In genomic region chr3:141876891-141877561, GRCh38 we compare ENCODE assay signal across 8 cellular contexts. TPM values are rescaled to one million over a fixed set of nuclear protein-coding genes. Genes with fewer than 3 reads are reported as not detected.
DNase-seq lines count a peak whose midpoint lies in the region; ATAC-seq and TF ChIP-seq lines count a peak whose summit lies in the region.

No MANE protein-coding gene starts in this region.

- no peaks in the 10 kb centered on the region for H3K27me3 Mint-ChIP-seq in stimulated activated naive CD8-positive, alpha-beta T cell treated with anti-CD3 and anti-CD28 coated beads, Interleukin-15, amount 100 ng/mL, for 72 hours

- H3K4me3 ChIP-seq in A673 (ENCODE audit: low read depth, low read length, poor library complexity, severe bottlenecking) (peak overlapping the region; percentile 99), fibroblast of the aortic adventitia (ENCODE audit: low read depth, low read length) (peak overlapping the region; percentile 78), neural cell (ENCODE audit: low read length) (peak overlapping the region; percentile 91)

- H3F3A ChIP-seq in neural cell (ENCODE audit: insufficient read depth, low read length, poor library complexity, severe bottlenecking): no peaks in the 10 kb centered on the region

- peak overlapping the region; percentile 97 for H3K27ac ChIP-seq in A673 (ENCODE audit: low read depth, low read length, poor library complexity, severe bottlenecking)
- peak overlapping the region; percentile 86 for H3K27ac ChIP-seq in neural cell (ENCODE audit: low read length)

- peaks cover 43% of the 10 kb centered on the region for H3K4me1 Mint-ChIP-seq in stimulated activated naive CD8-positive, alpha-beta T cell treated with anti-CD3 and anti-CD28 coated beads, Interleukin-15, amount 100 ng/mL, for 72 hours

- H3K27ac Mint-ChIP-seq in stimulated activated naive CD8-positive, alpha-beta T cell treated with anti-CD3 and anti-CD28 coated beads, Interleukin-15, amount 100 ng/mL, for 72 hours: peak overlapping the region; percentile 96 to 97

- no peak for TF ChIP-seq RAD21 in neural cell (conservative IDR thresholded peaks at IDR 0.05)

- intact Hi-C loops in A673 (cut with micrococcal nuclease; ENCODE audit: unreplicated experiment): loop anchor here (2.0 to 10.0 kb wide), 3 partner anchors 138 to 642 kb away; partner anchors contain the start of genes PXYLP1 and RNF7

- H3K4me1 ChIP-seq in A673 (ENCODE audit: insufficient read depth, low read length, poor library complexity, severe bottlenecking): peaks cover 32% of the 10 kb centered on the region

- CTCF ChIA-PET in A673 (lab: Charles Lee): interaction anchor here (0.6 kb wide), 1 partner anchor 206 kb away, joined by 4 read pairs; no protein-coding TSS in a partner anchor

- no peak for TF ChIP-seq CTCF in A673 (conservative IDR thresholded peaks at IDR 0.05; ENCODE audit: low read depth, low read length)
- no peak for TF ChIP-seq CTCF in fibroblast of the aortic adventitia (IDR thresholded peaks at IDR 0.05; ENCODE audit: insufficient read depth, low read length)
- no peak for TF ChIP-seq CTCF in neural cell (IDR thresholded peaks at IDR 0.05; ENCODE audit: poor library complexity, severe bottlenecking)

- DNase-seq in A673 (ENCODE audit: low spot score): peak; percentile 60
- DNase-seq in OCI-M1 (lab: John Stamatoyannopoulos, UW): peak; percentile 61
- DNase-seq in activated T-helper 9 cell treated with anti-CD3 and anti-CD28 coated beads, Interleukin-2, amount 50 U/mL, for 16 hours (ENCODE audit: low read depth): peak; percentile 58
- DNase-seq in fibroblast of the aortic adventitia (ENCODE audit: low read depth): peak; percentile 40
- peak; percentile 61 to 65 for DNase-seq in stimulated activated naive CD8-positive, alpha-beta T cell treated with anti-CD3 and anti-CD28 coated beads, Interleukin-15, amount 100 ng/mL, for 72 hours

- H3K4me2 ChIP-seq in neural cell (ENCODE audit: low read length): peak overlapping the region; percentile 89

- peak; percentile 14 for ATAC-seq in GM18858 (IDR thresholded peaks at IDR 0.05; ENCODE audit: unreplicated experiment)
- ATAC-seq in HG03064 (IDR thresholded peaks at IDR 0.05; ENCODE audit: low read depth, unreplicated experiment): peak; percentile 20
- ATAC-seq in stimulated activated naive CD8-positive, alpha-beta T cell treated with anti-CD3 and anti-CD28 coated beads, Interleukin-15, amount 100 ng/mL, for 72 hours: peak; percentile 21

- H3K36me3 ChIP-seq in A673 (ENCODE audit: insufficient read depth, low read length, poor library complexity, severe bottlenecking) (no peaks in the 10 kb centered on the region), neural cell (ENCODE audit: insufficient read depth, low read length) (no peaks in the 10 kb centered on the region)

- H3K9me2 ChIP-seq in neural cell (ENCODE audit: insufficient read depth, low read length): no peaks in the 10 kb centered on the region

- peak overlapping the region; percentile 99 for H3K9ac ChIP-seq in neural cell (ENCODE audit: low read length)

- no peaks in the 10 kb centered on the region for H3K27me3 ChIP-seq in A673 (replicated peaks; ENCODE audit: insufficient read depth, low read depth, low read length, poor library complexity)
- no peaks in the 10 kb centered on the region for H3K27me3 ChIP-seq in neural cell (ENCODE audit: insufficient read depth, low read depth, low read length)

- H4K20me1 ChIP-seq in neural cell (ENCODE audit: insufficient read depth): peaks cover 3% of the 10 kb centered on the region

- no peak for TF ChIP-seq EP300 in neural cell (conservative IDR thresholded peaks at IDR 0.05; ENCODE audit: poor library complexity, severe bottlenecking)

- H3K9me3 Mint-ChIP-seq in stimulated activated naive CD8-positive, alpha-beta T cell treated with anti-CD3 and anti-CD28 coated beads, Interleukin-15, amount 100 ng/mL, for 72 hours: no peaks in the 10 kb centered on the region

- peak overlapping the region; percentile 92 to 98 for H3K4me3 Mint-ChIP-seq in stimulated activated naive CD8-positive, alpha-beta T cell treated with anti-CD3 and anti-CD28 coated beads, Interleukin-15, amount 100 ng/mL, for 72 hours

- no TSS peak for BruUV-seq in A673 (replicated peaks; lab: Mats Ljungman, UMichigan)

- POLR2A ChIA-PET in A673 (lab: Charles Lee; ENCODE audit: low non-redundant PET): interaction anchor here (0.8 kb wide), 1 partner anchor 268 kb away, joined by 3 read pairs; no protein-coding TSS in a partner anchor

- no peaks in the 10 kb centered on the region for H3K9me3 ChIP-seq in A673 (ENCODE audit: low read depth, low read length, poor library complexity, severe bottlenecking)
- H3K9me3 ChIP-seq in neural cell (ENCODE audit: low read length): no peaks in the 10 kb centered on the region

- peak overlapping the region; percentile 33 for H2AFZ ChIP-seq in neural cell (ENCODE audit: low read depth, low read length)

- peaks cover 46% of the 10 kb centered on the region for H3K79me2 ChIP-seq in neural cell (replicated peaks; ENCODE audit: insufficient read depth, low read length)

TF ChIP-seq in neural cell, 6 proteins besides CTCF, POLR2A, EP300 and RAD21:
- peak; percentile 78 for TF ChIP-seq MXI1 (conservative IDR thresholded peaks at IDR 0.05; ENCODE audit: poor library complexity, severe bottlenecking)
- no peak for TF ChIP-seq EZH2 (IDR thresholded peaks at IDR 0.05; ENCODE audit: borderline replicate concordance, insufficient read depth, low read length, poor library complexity, severe bottlenecking)
- peak; percentile 17 for TF ChIP-seq POLR2AphosphoS5 (IDR thresholded peaks at IDR 0.05)
- no peak for TF ChIP-seq TAF1 (IDR thresholded peaks at IDR 0.05; ENCODE audit: low read depth)

RNA-seq across cellular contexts. Expression of gene ATP1B3, which starts 0.6 kb away (rescaled TPM):
- 130 and 167 TPM in 2 replicates for total RNA-seq in A673 (2021)
- 68.4 and 70.2 TPM in 2 replicates for total RNA-seq in fibroblast of the aortic adventitia (ENCODE audit: low replicate concordance)
- polyA plus RNA-seq in neural cell: 106 and 131 TPM in 2 replicates
- 39.4 and 49.8 TPM in 2 replicates for polyA minus RNA-seq in neural cell

Comparison
In these comparisons a context has a peak if more than half of its experiments do, and no peak if none do; other contexts are left out.
1. Peak in every context shown above with its lines: DNase-seq, ATAC-seq, H3K4me3 ChIP-seq and H3K27ac ChIP-seq.